In genomic region chr14:103488071-103488470, GRCh38 we compare ENCODE assay signal across 22 cellular contexts.
"Had no signal": no experiment of that assay in that cellular context is flagged by ENCODE, and none has a peak within 500 bp of the region (broad histone marks: within the 10 kb centered on the region; RNA-seq: fewer than 3 reads in every experiment).

No MANE protein-coding gene starts in this region.

- H3K9me3 ChIP-seq: tibial artery had no signal

- H3K27ac ChIP-seq: brain microvascular endothelial cell, skin epidermis, tibial artery, WERI-Rb-1 had no signal

- DNase-seq: activated CD4-positive, alpha-beta T cell treated with anti-CD3 and anti-CD28 coated beads, Interleukin-2, amount 10 ng/mL, durations not matched to agents 7 days and 5 days; activated CD4-positive, CD25-positive, alpha-beta regulatory T cell treated with anti-CD3 and anti-CD28 coated beads, Interleukin-2, amount 50 U/mL, for 72 hours; activated CD8-positive, alpha-beta T cell treated with anti-CD3 and anti-CD28 coated beads, Interleukin-2, amount 10 ng/mL, durations not matched to agents 7 days and 5 days; activated T-cell treated with anti-CD3 and anti-CD28 coated beads, Interleukin-2, amount 50 U/mL, for 1 hour; aorta; brain microvascular endothelial cell; dermis blood vessel endothelial cell; effector CD8-positive, alpha-beta T cell; foreskin melanocyte; head of caudate nucleus; hypothalamus; left cardiac atrium; naive B cell; right cardiac atrium; stimulated activated CD4-positive, alpha-beta T cell treated with anti-CD3 and anti-CD28 coated beads, Interleukin-1b, Interleukin-23, amount 100 ng/mL, for 48 hours; stimulated activated naive CD8-positive, alpha-beta T cell treated with anti-CD3 and anti-CD28 coated beads, Interleukin-15, amount 100 ng/mL, for 72 hours; T-cell; tibial artery; WERI-Rb-1 had no signal

- H3K4me3 ChIP-seq: skin epidermis, tibial artery had no signal

- ATAC-seq: activated CD8-positive, alpha-beta T cell treated with anti-CD3 and anti-CD28 coated beads, Interleukin-2, amount 10 ng/mL, durations not matched to agents 7 days and 5 days; activated naive CD4-positive, alpha-beta T cell treated with anti-CD3 and anti-CD28 coated beads, Interleukin-2, amount 50 U/mL, for 72 hours; activated T-helper 17 cell treated with anti-CD3 and anti-CD28 coated beads, Interleukin-2, amount 50 U/mL, for 72 hours; left cardiac atrium; right cardiac atrium; stimulated activated naive CD8-positive, alpha-beta T cell treated with anti-CD3 and anti-CD28 coated beads, Interleukin-15, amount 100 ng/mL, for 72 hours; T-cell had no signal

- H3K4me1 ChIP-seq: tibial artery had no signal

- H3K27me3 ChIP-seq: brain microvascular endothelial cell, tibial artery had no signal
